Comparison of ENCODE assay signal across 17 cellular contexts in genomic region chr1:64129708-64130107, GRCh38.
DNase-seq lines count a peak whose midpoint lies in the region; ATAC-seq and TF ChIP-seq lines count a peak whose summit lies in the region.
"Had no signal": no experiment of that assay in that cellular context is flagged by ENCODE, and none has a peak within 500 bp of the region (broad histone marks: within the 10 kb centered on the region; RNA-seq: fewer than 3 reads in every experiment).

No MANE protein-coding gene starts in this region.

- H3K9me1 ChIP-seq in IMR-90 (ENCODE audit: insufficient read depth, low read length) = peaks cover 8% of the 10 kb centered on the region; the same call in 1 of the 2 replicates

- H4K91ac ChIP-seq in IMR-90 (ENCODE audit: insufficient read depth, low read depth, low read length) = no peak overlapping the region

- H3K4me3 ChIP-seq in IMR-90 (ENCODE audit: insufficient read depth, low read depth, low read length) = no peak overlapping the region
- no peak overlapping the region for H3K4me3 ChIP-seq in choroid plexus epithelial cell (ENCODE audit: low read depth, low read length)
- H3K4me3 ChIP-seq in coronary artery = no peak overlapping the region
- H3K4me3 ChIP-seq: BLaER1 had no signal

- H3K9me3 ChIP-seq in IMR-90 (ENCODE audit: control insufficient read depth, insufficient read depth, low read length) = no peaks in the 10 kb centered on the region
- H3K9me3 ChIP-seq: BLaER1 had no signal

- TF ChIP-seq POLR2A in IMR-90 (IDR thresholded peaks at IDR 0.05; ENCODE audit: low read depth, low read length) = no peak

- H3K36me3 Mint-ChIP-seq in activated naive CD8-positive, alpha-beta T cell treated with anti-CD3 and anti-CD28 coated beads, Interleukin-2, amount 50 U/mL, for 24 hours (ENCODE audit: low read depth) = no peaks in the 10 kb centered on the region
- no peaks in the 10 kb centered on the region for H3K36me3 Mint-ChIP-seq in activated CD8-positive, alpha-beta T cell treated with anti-CD3 and anti-CD28 coated beads, Interleukin-2, amount 10 ng/mL, durations not matched to agents 7 days and 5 days (ENCODE audit: low read depth)
- H3K36me3 Mint-ChIP-seq: CD14-positive monocyte; CD4-positive, alpha-beta memory T cell had no signal

- H3K79me1 ChIP-seq in IMR-90 (ENCODE audit: low read depth in 1 of 2, low read length in 2 of 2) = no peaks in the 10 kb centered on the region

- ATAC-seq in IMR-90 (ENCODE audit: low read depth) = no peak
- ATAC-seq in sciatic nerve = peak; percentile 27
- ATAC-seq in GM18873 (IDR thresholded peaks at IDR 0.05; ENCODE audit: low FRiP score, unreplicated experiment) = no peak
- no peak for ATAC-seq in activated naive CD8-positive, alpha-beta T cell treated with anti-CD3 and anti-CD28 coated beads, Interleukin-2, amount 50 U/mL, for 24 hours
- no peak for ATAC-seq in activated CD8-positive, alpha-beta T cell treated with anti-CD3 and anti-CD28 coated beads, Interleukin-2, amount 10 ng/mL, durations not matched to agents 7 days and 5 days
- ATAC-seq: HepG2 had no signal

- H2BK15ac ChIP-seq in IMR-90 (ENCODE audit: low read depth, low read length) = no peak overlapping the region

- H4K20me1 ChIP-seq in IMR-90 (ENCODE audit: insufficient read depth, low read length) = no peaks in the 10 kb centered on the region; the same call in 1 of the 2 replicates
- H4K20me1 ChIP-seq: BLaER1 had no signal

- peaks cover 2% of the 10 kb centered on the region; the same call in 1 of the 2 replicates for H3K27me3 ChIP-seq in IMR-90 (ENCODE audit: control insufficient read depth, insufficient read depth, low read length)
- H3K27me3 ChIP-seq: BLaER1 had no signal

- DNase-seq in IMR-90 (peak; percentile 20), choroid plexus epithelial cell (ENCODE audit: low read depth) (peak; percentile 26), iris pigment epithelial cell (ENCODE audit: low read depth) (peak; percentile 45), sciatic nerve (ENCODE audit: low spot score) (no peak), coronary artery (ENCODE audit: low spot score) (no peak)
- DNase-seq in activated naive CD8-positive, alpha-beta T cell treated with anti-CD3 and anti-CD28 coated beads, Interleukin-2, amount 50 U/mL, for 24 hours = no peak
- DNase-seq in activated CD8-positive, alpha-beta T cell treated with anti-CD3 and anti-CD28 coated beads, Interleukin-2, amount 10 ng/mL, durations not matched to agents 7 days and 5 days = no peak
- DNase-seq: 8988T; CD4-positive, alpha-beta memory T cell; DMS153; DMS79; GDM1; H9 had no signal

- H3K9ac ChIP-seq in IMR-90 (ENCODE audit: low read depth, low read length) = no peak overlapping the region
- H3K9ac ChIP-seq: BLaER1 had no signal

- no peaks in the 10 kb centered on the region for H3K27me3 Mint-ChIP-seq in activated naive CD8-positive, alpha-beta T cell treated with anti-CD3 and anti-CD28 coated beads, Interleukin-2, amount 50 U/mL, for 24 hours
- H3K27me3 Mint-ChIP-seq in activated CD8-positive, alpha-beta T cell treated with anti-CD3 and anti-CD28 coated beads, Interleukin-2, amount 10 ng/mL, durations not matched to agents 7 days and 5 days (ENCODE audit: low read depth) = peaks cover 17% of the 10 kb centered on the region

- POLR2A ChIA-PET in IMR-90 (lab: Charles Lee; ENCODE audit: unreplicated experiment) = no interaction called here
- POLR2A ChIA-PET in activated CD8-positive, alpha-beta T cell treated with anti-CD3 and anti-CD28 coated beads, Interleukin-2, amount 10 ng/mL, durations not matched to agents 7 days and 5 days (lab: Charles Lee) = no interaction called here

- intact Hi-C loops in IMR-90 (cut with micrococcal nuclease) (no loop called here), sciatic nerve (cut with DNase I) (loop anchor here (10.0 kb wide), 2 partner anchors 355 to 515 kb away; partner anchors contain the start of gene ROR1)

- no peak overlapping the region for H3K4me2 ChIP-seq in IMR-90 (ENCODE audit: low read depth, low read length)
- H3K4me2 ChIP-seq: BLaER1 had no signal

- no CpG with 5 or more reads among the region's 5 CpGs for WGBS in IMR-90 (ENCODE audit: extremely low coverage in 2 of 2, insufficient read length in 1 of 2), 2 experiments

- H3K56ac ChIP-seq in IMR-90 (ENCODE audit: extremely low read depth, insufficient read depth, low read length) = no peak overlapping the region

- H2BK120ac ChIP-seq in IMR-90 (ENCODE audit: low read depth, low read length) = no peak overlapping the region

- H4K5ac ChIP-seq in IMR-90 (ENCODE audit: low read depth, low read length) = no peak overlapping the region

- H3K27ac Mint-ChIP-seq in activated naive CD8-positive, alpha-beta T cell treated with anti-CD3 and anti-CD28 coated beads, Interleukin-2, amount 50 U/mL, for 24 hours = no peak overlapping the region
- H3K27ac Mint-ChIP-seq in activated CD8-positive, alpha-beta T cell treated with anti-CD3 and anti-CD28 coated beads, Interleukin-2, amount 10 ng/mL, durations not matched to agents 7 days and 5 days = no peak overlapping the region
- H3K27ac Mint-ChIP-seq: CD14-positive monocyte; CD4-positive, alpha-beta memory T cell; H9 had no signal

- CTCF ChIA-PET in IMR-90 (lab: Yijun Ruan, JAX) = no interaction called here
- CTCF ChIA-PET in activated CD8-positive, alpha-beta T cell treated with anti-CD3 and anti-CD28 coated beads, Interleukin-2, amount 10 ng/mL, durations not matched to agents 7 days and 5 days (lab: Charles Lee) = no interaction called here

- no peak overlapping the region for H3K4me3 Mint-ChIP-seq in activated naive CD8-positive, alpha-beta T cell treated with anti-CD3 and anti-CD28 coated beads, Interleukin-2, amount 50 U/mL, for 24 hours
- H3K4me3 Mint-ChIP-seq in activated CD8-positive, alpha-beta T cell treated with anti-CD3 and anti-CD28 coated beads, Interleukin-2, amount 10 ng/mL, durations not matched to agents 7 days and 5 days = no peak overlapping the region
- H3K4me3 Mint-ChIP-seq: CD14-positive monocyte; CD4-positive, alpha-beta memory T cell; H9 had no signal

- H4K8ac ChIP-seq in IMR-90 (ENCODE audit: low read depth in 2 of 2, low read length in 2 of 2) = no peak overlapping the region

- TF ChIP-seq CTCF in IMR-90 (conservative IDR thresholded peaks at IDR 0.05; ENCODE audit: low read depth, low read length) = no peak
- TF ChIP-seq CTCF in choroid plexus epithelial cell (conservative IDR thresholded peaks at IDR 0.05; ENCODE audit: low read depth, low read length) = no peak
- no peak for TF ChIP-seq CTCF in coronary artery (IDR thresholded peaks at IDR 0.05)

- no peaks in the 10 kb centered on the region for H3K4me1 Mint-ChIP-seq in activated naive CD8-positive, alpha-beta T cell treated with anti-CD3 and anti-CD28 coated beads, Interleukin-2, amount 50 U/mL, for 24 hours
- H3K4me1 Mint-ChIP-seq in activated CD8-positive, alpha-beta T cell treated with anti-CD3 and anti-CD28 coated beads, Interleukin-2, amount 10 ng/mL, durations not matched to agents 7 days and 5 days (ENCODE audit: low read depth) = no peaks in the 10 kb centered on the region
- H3K4me1 Mint-ChIP-seq: CD14-positive monocyte; CD4-positive, alpha-beta memory T cell had no signal

- H3K18ac ChIP-seq in IMR-90 (ENCODE audit: low read depth, low read length) = no peak overlapping the region

- H2BK20ac ChIP-seq in IMR-90 (ENCODE audit: low read depth, low read length) = no peak overlapping the region

- TF ChIP-seq RAD21 in IMR-90 (IDR thresholded peaks at IDR 0.05; ENCODE audit: low read length) = no peak

- H2BK5ac ChIP-seq in IMR-90 (ENCODE audit: low read depth, low read length, poor library complexity, severe bottlenecking) = no peak overlapping the region

- dilution Hi-C loops in IMR-90 (cut with HindIII; ENCODE audit: low sequenced_read_pairs, unreplicated experiment) = no loop called here

- H3K9me3 Mint-ChIP-seq in activated naive CD8-positive, alpha-beta T cell treated with anti-CD3 and anti-CD28 coated beads, Interleukin-2, amount 50 U/mL, for 24 hours = no peaks in the 10 kb centered on the region
- H3K9me3 Mint-ChIP-seq in activated CD8-positive, alpha-beta T cell treated with anti-CD3 and anti-CD28 coated beads, Interleukin-2, amount 10 ng/mL, durations not matched to agents 7 days and 5 days (ENCODE audit: insufficient read depth) = no peaks in the 10 kb centered on the region
- H3K9me3 Mint-ChIP-seq: CD4-positive, alpha-beta memory T cell; H9 had no signal

- H3K36me3 ChIP-seq in IMR-90 (ENCODE audit: control insufficient read depth, insufficient read depth, low read length) = no peaks in the 10 kb centered on the region
- H3K36me3 ChIP-seq: BLaER1 had no signal

- H2AK9ac ChIP-seq in IMR-90 (replicated peaks; ENCODE audit: low read depth, low read length, poor library complexity) = no peak overlapping the region

- H3K4me1 ChIP-seq in IMR-90 (ENCODE audit: control insufficient read depth, insufficient read depth, low read length) = peaks cover 7% of the 10 kb centered on the region; the same call in 1 of the 2 replicates

- no peak overlapping the region for H2AFZ ChIP-seq in IMR-90 (replicated peaks; ENCODE audit: low read length, poor library complexity)

- in situ Hi-C loops in IMR-90 (cut with MboI; ENCODE audit: low sequenced_read_pairs) = loop anchor here (10.0 kb wide), 1 partner anchor 515 kb away; no protein-coding TSS in a partner anchor

- H3K14ac ChIP-seq in IMR-90 (replicated peaks; ENCODE audit: low read depth, low read length) = no peak overlapping the region

- H3K23ac ChIP-seq in IMR-90 (ENCODE audit: low read depth, low read length) = no peak overlapping the region

- H3K4ac ChIP-seq in IMR-90 (ENCODE audit: low read depth, low read length) = no peak overlapping the region

- no peak overlapping the region for H3K27ac ChIP-seq in IMR-90 (ENCODE audit: insufficient read depth, low read length)
- H3K27ac ChIP-seq in coronary artery = peak overlapping the region in 1 of 2 donors; percentile 39
- H3K27ac ChIP-seq: BLaER1 had no signal

- no TSS peak for BruUV-seq in IMR-90 (replicated peaks; lab: Mats Ljungman, UMichigan)

- no peak overlapping the region for H2AK5ac ChIP-seq in IMR-90 (ENCODE audit: low read depth, low read length)

TF ChIP-seq in IMR-90, 13 proteins besides CTCF, POLR2A, EP300 and RAD21 (continues in another document):
- TF ChIP-seq MAZ (IDR thresholded peaks at IDR 0.05; ENCODE audit: borderline replicate concordance, low read depth, low read length) = no peak
- TF ChIP-seq, protein P1, sequence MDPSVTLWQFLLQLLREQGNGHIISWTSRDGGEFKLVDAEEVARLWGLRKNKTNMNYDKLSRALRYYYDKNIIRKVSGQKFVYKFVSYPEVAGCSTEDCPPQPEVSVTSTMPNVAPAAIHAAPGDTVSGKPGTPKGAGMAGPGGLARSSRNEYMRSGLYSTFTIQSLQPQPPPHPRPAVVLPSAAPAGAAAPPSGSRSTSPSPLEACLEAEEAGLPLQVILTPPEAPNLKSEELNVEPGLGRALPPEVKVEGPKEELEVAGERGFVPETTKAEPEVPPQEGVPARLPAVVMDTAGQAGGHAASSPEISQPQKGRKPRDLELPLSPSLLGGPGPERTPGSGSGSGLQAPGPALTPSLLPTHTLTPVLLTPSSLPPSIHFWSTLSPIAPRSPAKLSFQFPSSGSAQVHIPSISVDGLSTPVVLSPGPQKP (IDR thresholded peaks at IDR 0.05; ENCODE audit: borderline replicate concordance, low read depth, low read length) = no peak
- no peak for TF ChIP-seq MAFK (IDR thresholded peaks at IDR 0.05; ENCODE audit: low read depth, low read length)
- TF ChIP-seq NFE2L2 (IDR thresholded peaks at IDR 0.05; ENCODE audit: low read depth, low read length) = no peak
- TF ChIP-seq RFX5 (IDR thresholded peaks at IDR 0.05; ENCODE audit: low read depth, low read length) = no peak

Comparison
In these comparisons a context has a peak if more than half of its experiments do, and no peak if none do; other contexts are left out.
1. DNase-seq: peak in IMR-90 (single experiment), choroid plexus epithelial cell (single experiment) and iris pigment epithelial cell (single experiment); none in sciatic nerve (single experiment), coronary artery (single experiment), activated naive CD8-positive, alpha-beta T cell treated with anti-CD3 and anti-CD28 coated beads, Interleukin-2, amount 50 U/mL, for 24 hours (single experiment) and activated CD8-positive, alpha-beta T cell treated with anti-CD3 and anti-CD28 coated beads, Interleukin-2, amount 10 ng/mL, durations not matched to agents 7 days and 5 days (single experiment).